ENCODE assay signal across 11 cellular contexts in the genomic region with DNA sequence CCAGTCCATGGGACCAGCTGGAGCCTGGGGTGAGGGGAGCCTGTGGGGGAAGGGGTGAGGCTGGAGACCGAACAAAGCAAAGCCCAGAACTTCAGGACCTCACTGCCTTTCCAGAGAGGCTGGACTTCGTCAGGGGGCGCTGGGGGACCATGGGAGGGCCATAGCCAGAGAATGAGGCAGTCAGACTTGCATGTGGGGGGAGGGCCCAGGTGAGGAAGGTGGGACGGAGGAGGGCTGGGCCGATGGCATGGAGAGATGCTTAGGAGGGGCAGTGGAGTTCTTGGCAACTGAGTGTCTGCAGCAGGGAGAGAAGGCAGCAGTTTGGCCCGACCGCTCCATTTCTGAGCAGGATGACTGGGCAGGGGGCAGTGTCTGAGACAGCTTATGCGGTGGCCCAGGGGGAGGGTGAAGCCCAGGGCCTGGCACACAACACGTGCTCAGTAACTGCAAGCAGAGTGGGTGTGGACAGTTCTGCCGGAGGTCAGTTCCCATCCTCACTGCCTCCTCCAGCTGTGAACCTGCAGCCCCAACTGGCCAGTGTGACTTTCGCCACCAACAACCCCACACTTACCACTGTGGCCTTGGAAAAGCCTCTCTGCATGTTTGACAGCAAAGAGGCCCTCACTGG. TPM values are rescaled to one million over a fixed set of nuclear protein-coding genes. Genes with fewer than 3 reads are reported as not detected.
A peak's percentile ranks its signal among the peaks of the same experiment; 100 is the strongest.
DNase-seq lines count a peak whose midpoint lies in the region; ATAC-seq and TF ChIP-seq lines count a peak whose summit lies in the region.
"Had no signal": no experiment of that assay in that cellular context is flagged by ENCODE, and none has a peak within 500 bp of the region (broad histone marks: within the 10 kb centered on the region; RNA-seq: fewer than 3 reads in every experiment).

No MANE protein-coding gene starts in this region.

- ATAC-seq in heart right ventricle: peak in 7 of 8 donors; percentile 2 to 29 (median 15)

- H3K4me2 ChIP-seq in trophoblast cell (ENCODE audit: low read length): peak overlapping the region; percentile 71

- H3K36me3 ChIP-seq in heart right ventricle (no peaks in the 10 kb centered on the region), trophoblast cell (ENCODE audit: control insufficient read depth in 1 of 2, insufficient read depth in 2 of 2, low read length in 2 of 2) (no peaks in the 10 kb centered on the region), ascending aorta (no peaks in the 10 kb centered on the region)
- H3K36me3 ChIP-seq: gastroesophageal sphincter, HAP-1 had no signal

- H4K12ac ChIP-seq in trophoblast cell (ENCODE audit: low read depth, low read length): no peak overlapping the region

- H3K9me3 ChIP-seq in heart right ventricle (no peaks in the 10 kb centered on the region), trophoblast cell (ENCODE audit: insufficient read depth, low read depth, low read length) (peaks cover 2% of the 10 kb centered on the region), ascending aorta (no peaks in the 10 kb centered on the region)
- H3K9me3 ChIP-seq: gastroesophageal sphincter, HAP-1 had no signal

- intact Hi-C loops in heart right ventricle (cut with DNase I) (no loop called here), ascending aorta (cut with DNase I) (no loop called here)

- H2BK12ac ChIP-seq in trophoblast cell (ENCODE audit: low read length): no peak overlapping the region

- no peaks in the 10 kb centered on the region for H3K79me2 ChIP-seq in trophoblast cell (ENCODE audit: control insufficient read depth, insufficient read depth, low read length, poor library complexity)

- no peak overlapping the region for H4K91ac ChIP-seq in trophoblast cell (ENCODE audit: low read depth, low read length)

- no peak overlapping the region for H2AK5ac ChIP-seq in trophoblast cell (ENCODE audit: low read length)

- 46 to 48% methylated on average over 11 of the region's 11 CpGs for WGBS in heart right ventricle, 2 donors
- WGBS in trophoblast cell (ENCODE audit: extremely low coverage, insufficient coverage, insufficient read length): no CpG with 5 or more reads among the region's 11 CpGs

- TF ChIP-seq CTCF in GM12872 (IDR thresholded peaks at IDR 0.05; ENCODE audit: insufficient read depth, low read depth, low read length): 0 out of 3 replicates have a peak, but pooled peaks have one; percentile 7
- TF ChIP-seq CTCF in heart right ventricle (IDR thresholded peaks at IDR 0.05): peak in 2 of 9 donors; percentile 19
- TF ChIP-seq CTCF in ascending aorta (IDR thresholded peaks at IDR 0.05): peak in 1 of 3 experiments; percentile 18

- H3K18ac ChIP-seq in trophoblast cell (ENCODE audit: low read length): no peak overlapping the region

- no peak overlapping the region for H4K8ac ChIP-seq in trophoblast cell (ENCODE audit: low read depth, low read length)

- DNase-seq in OCI-M1 (lab: John Stamatoyannopoulos, UW) (peak; percentile 19), heart right ventricle (no peak), trophoblast cell (no peak), NCI-H2196 (lab: John Stamatoyannopoulos, UW; ENCODE audit: unreplicated experiment) (no peak), ascending aorta (ENCODE audit: low spot score in 2 of 2) (no peak)
- no peak for DNase-seq in NK-92 treated with Interleukin-12 subunit alpha and Interleukin-12 subunit beta, amount 100 ng/mL, for 24 hours (lab: John Stamatoyannopoulos, UW)

- peaks cover 1 to 32% (median 9%) of the 10 kb centered on the region in 9 donors for H3K4me1 ChIP-seq in heart right ventricle
- H3K4me1 ChIP-seq in trophoblast cell (ENCODE audit: control insufficient read depth in 1 of 2, insufficient read depth in 2 of 2, low read length in 2 of 2): peaks cover 8 to 9% of the 10 kb centered on the region in 2 experiments
- H3K4me1 ChIP-seq in ascending aorta: peaks cover 7 to 9% of the 10 kb centered on the region in 2 donors
- H3K4me1 ChIP-seq: HAP-1 had no signal

- no peak overlapping the region for H3K9ac ChIP-seq in trophoblast cell (ENCODE audit: low read length)

- no peaks in the 10 kb centered on the region for H3K79me1 ChIP-seq in trophoblast cell (ENCODE audit: low read length)

- no peak overlapping the region for H2BK120ac ChIP-seq in trophoblast cell (ENCODE audit: insufficient read depth, low read length, poor library complexity)

- H3K27me3 ChIP-seq in heart right ventricle: peaks cover 0 to 31% (median 16%) of the 10 kb centered on the region in 7 donors
- no peaks in the 10 kb centered on the region for H3K27me3 ChIP-seq in trophoblast cell (ENCODE audit: insufficient read depth, low read length)
- H3K27me3 ChIP-seq in ascending aorta: no peaks in the 10 kb centered on the region

- H3K27ac ChIP-seq in heart right ventricle (no peak overlapping the region), trophoblast cell (ENCODE audit: low read depth, low read length) (no peak overlapping the region), ascending aorta (no peak overlapping the region)
- H3K27ac ChIP-seq: gastroesophageal sphincter had no signal

- no peak overlapping the region for H2BK5ac ChIP-seq in trophoblast cell (ENCODE audit: low read depth, low read length, poor library complexity)

- no peak overlapping the region for H2AFZ ChIP-seq in trophoblast cell (ENCODE audit: insufficient read depth, low read length, poor library complexity)

- H3K4ac ChIP-seq in trophoblast cell (ENCODE audit: low read depth, low read length): no peak overlapping the region

- H3K4me3 ChIP-seq in heart right ventricle: peak overlapping the region in 1 of 10 donors; percentile 41
- no peak overlapping the region for H3K4me3 ChIP-seq in trophoblast cell (ENCODE audit: low read depth, low read length)
- no peak overlapping the region for H3K4me3 ChIP-seq in ascending aorta
- H3K4me3 ChIP-seq: HAP-1, lung had no signal

- no peak overlapping the region for H3K14ac ChIP-seq in trophoblast cell (ENCODE audit: low read length)

- H3K23ac ChIP-seq in trophoblast cell (ENCODE audit: low read length): no peak overlapping the region

RNA-seq across cellular contexts. Expression of gene UPK3A, which starts 0.8 kb away (rescaled TPM):
- total RNA-seq in heart right ventricle (not detected), ascending aorta (not detected)
- under 1 TPM in 1 of 2 donors, not detected in 1; 0.48 TPM for polyA plus RNA-seq in heart right ventricle
- polyA plus RNA-seq in trophoblast cell (2013): not detected in 2 replicates
- total RNA-seq: gastroesophageal sphincter, lung, OCI-LY7 had no signal

RNA-seq across cellular contexts. Expression of gene FAM118A, which starts 24.2 kb away (rescaled TPM):
- 10 to 100 TPM; 10.4 to 30.8 (median 16.3) TPM for total RNA-seq in heart right ventricle
- polyA plus RNA-seq in heart right ventricle: 10 to 100 TPM; 10.2 to 35.7 TPM
- 23.9 and 25.5 TPM in 2 replicates for polyA plus RNA-seq in trophoblast cell (2013)
- total RNA-seq in ascending aorta: 23.5 TPM

RNA-seq across cellular contexts. Expression of gene KIAA0930, which starts 44.9 kb away (rescaled TPM):
- total RNA-seq in heart right ventricle (10 to 100 TPM; 12.2 to 48.3 (median 16.9) TPM), ascending aorta (60.0 TPM)
- polyA plus RNA-seq in heart right ventricle: 10 to 100 TPM in 1 of 2 donors, 1 to 10 TPM in 1; 9.1 to 16.2 TPM
- 68.2 and 71.9 TPM in 2 replicates for polyA plus RNA-seq in trophoblast cell (2013)
